Comparison of ENCODE assay signal across 19 cellular contexts in the genomic region with DNA sequence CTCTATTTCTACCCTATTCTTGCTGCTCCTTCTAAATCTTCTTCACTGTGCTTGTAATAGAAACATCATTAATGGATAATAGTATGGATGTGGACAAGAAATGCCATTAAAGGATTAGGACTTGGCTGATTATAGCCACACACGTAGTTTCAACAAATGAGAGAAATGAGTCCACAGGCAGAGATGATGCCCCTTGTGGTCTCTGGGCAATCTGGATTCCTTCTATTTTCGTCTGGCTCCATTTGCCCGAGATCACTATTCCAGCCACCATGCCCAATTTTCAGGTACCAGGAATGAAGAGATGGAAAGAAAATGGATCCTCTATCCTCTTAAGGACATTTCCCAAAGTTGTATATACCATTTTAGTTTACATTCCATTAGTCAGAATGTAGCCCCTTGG.
"Had no signal": no experiment of that assay in that cellular context is flagged by ENCODE, and none has a peak within 500 bp of the region (broad histone marks: within the 10 kb centered on the region; RNA-seq: fewer than 3 reads in every experiment).

No MANE protein-coding gene starts in this region.

- H3K27me3 Mint-ChIP-seq: central memory CD8-positive, alpha-beta T cell had no signal

- H3K36me3 ChIP-seq: vagina had no signal

- H3K4me1 Mint-ChIP-seq: central memory CD8-positive, alpha-beta T cell had no signal

- H2AFZ ChIP-seq: parathyroid adenoma had no signal

- H3K27ac ChIP-seq: parathyroid adenoma, skin epidermis, stomach, tibial artery, vagina had no signal

- H3K4me3 ChIP-seq: heart left ventricle, skin epidermis, stomach, tibial artery, vagina had no signal

- DNase-seq: activated CD4-positive, alpha-beta memory T cell treated with anti-CD3 and anti-CD28 coated beads, Interleukin-2, amount 10 ng/mL, durations not matched to agents 7 days and 5 days; activated CD4-positive, alpha-beta T cell treated with anti-CD3 and anti-CD28 coated beads for 1 hour; activated CD8-positive, alpha-beta memory T cell treated with anti-CD3 and anti-CD28 coated beads, Interleukin-2, amount 50 U/mL, for 48 hours; activated naive CD4-positive, alpha-beta T cell treated with Interleukin-2 at 50 U/mL for 16 hours; esophagus squamous epithelium; foreskin fibroblast; heart left ventricle; stimulated activated CD4-positive, alpha-beta T cell treated with anti-CD3 and anti-CD28 coated beads, Interleukin-4, amount 100 ng/mL, for 4 hours; stomach; tibial artery had no signal

- H3K79me2 ChIP-seq: parathyroid adenoma had no signal

- H3K9ac ChIP-seq: parathyroid adenoma had no signal

- H3K4me3 Mint-ChIP-seq: activated CD4-positive, alpha-beta memory T cell treated with anti-CD3 and anti-CD28 coated beads, Interleukin-2, amount 10 ng/mL, durations not matched to agents 7 days and 5 days; activated T-helper 1 cell treated with anti-CD3 and anti-CD28 coated beads, Interleukin-12 subunit alpha, Interleukin-12 subunit beta, Interleukin-2, Interleukin-4 antibody, amounts not matched to agents 30 ng/mL and 10 ng/mL and 1 ng/mL, durations not matched to agents 14 hours and 24 hours and 36 hours; central memory CD8-positive, alpha-beta T cell; dendritic cell treated with granulocyte-macrophage colony-stimulating factor and Interleukin-4, amounts not matched to agents 40 ng/mL and 50 ng/mL, for 4 days; T-helper 2 cell treated with Interferon-gamma antibody and Interleukin-4, amounts not matched to agents 5 μg/mL and 100 μg/mL, for 36 hours had no signal

- FAIRE-seq: endometrium, keratinocyte had no signal

- H3K27me3 ChIP-seq: esophagus squamous epithelium, heart left ventricle, stomach, tibial artery, vagina had no signal

- H3K9me3 ChIP-seq: esophagus squamous epithelium, heart left ventricle, stomach, tibial artery, vagina had no signal

- H3K27ac Mint-ChIP-seq: activated CD4-positive, alpha-beta memory T cell treated with anti-CD3 and anti-CD28 coated beads, Interleukin-2, amount 10 ng/mL, durations not matched to agents 7 days and 5 days; activated T-helper 1 cell treated with anti-CD3 and anti-CD28 coated beads, Interleukin-12 subunit alpha, Interleukin-12 subunit beta, Interleukin-2, Interleukin-4 antibody, amounts not matched to agents 30 ng/mL and 10 ng/mL and 1 ng/mL, durations not matched to agents 14 hours and 24 hours and 36 hours; dendritic cell treated with granulocyte-macrophage colony-stimulating factor and Interleukin-4, amounts not matched to agents 40 ng/mL and 50 ng/mL, for 4 days; T-helper 2 cell treated with Interferon-gamma antibody and Interleukin-4, amounts not matched to agents 5 μg/mL and 100 μg/mL, for 36 hours had no signal

- H3K9me3 Mint-ChIP-seq: activated CD4-positive, alpha-beta memory T cell treated with anti-CD3 and anti-CD28 coated beads, Interleukin-2, amount 10 ng/mL, durations not matched to agents 7 days and 5 days; central memory CD8-positive, alpha-beta T cell; dendritic cell treated with granulocyte-macrophage colony-stimulating factor and Interleukin-4, amounts not matched to agents 40 ng/mL and 50 ng/mL, for 4 days; T-helper 2 cell treated with Interferon-gamma antibody and Interleukin-4, amounts not matched to agents 5 μg/mL and 100 μg/mL, for 36 hours had no signal
